14 cellular contexts compared by ENCODE assay signal in the genomic region with DNA sequence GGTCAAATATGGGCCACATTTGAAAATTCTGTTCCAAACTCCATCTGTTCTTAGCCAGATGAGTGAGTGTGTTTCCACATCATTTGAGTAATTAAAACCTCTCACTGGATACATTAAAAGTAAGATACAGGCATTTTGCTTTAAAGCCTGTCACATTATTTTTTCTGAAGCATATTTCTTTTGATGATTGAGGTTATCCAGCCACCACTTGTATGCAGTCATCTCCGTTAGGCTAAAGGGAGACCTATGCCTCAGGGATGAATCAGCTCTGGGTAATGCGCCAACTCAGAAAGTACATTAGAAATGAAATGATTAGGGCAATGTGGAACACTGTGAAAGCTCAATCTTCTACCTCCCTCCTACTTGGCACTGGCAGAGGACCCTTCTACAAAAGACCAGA.
DNase-seq lines count a peak whose midpoint lies in the region; ATAC-seq, FAIRE-seq and TF ChIP-seq lines count a peak whose summit lies in the region.
"Had no signal": no experiment of that assay in that cellular context is flagged by ENCODE, and none has a peak within 500 bp of the region (broad histone marks: within the 10 kb centered on the region; RNA-seq: fewer than 3 reads in every experiment).

No MANE protein-coding gene starts in this region.

- no peak for ATAC-seq in activated CD8-positive, alpha-beta memory T cell treated with anti-CD3 and anti-CD28 coated beads, Interleukin-2, amount 10 ng/mL, durations not matched to agents 7 days and 5 days
- ATAC-seq in T-helper 17 cell, result no peak
- ATAC-seq: left colon, psoas muscle had no signal

- H3K27me3 ChIP-seq in SJSA1 (replicated peaks), result no peaks in the 10 kb centered on the region
- H3K27me3 ChIP-seq: tibial artery had no signal

- no peaks in the 10 kb centered on the region for H3K36me3 Mint-ChIP-seq in activated CD8-positive, alpha-beta memory T cell treated with anti-CD3 and anti-CD28 coated beads, Interleukin-2, amount 10 ng/mL, durations not matched to agents 7 days and 5 days
- H3K36me3 Mint-ChIP-seq in T-helper 17 cell (ENCODE audit: low read depth), result peaks cover 5% of the 10 kb centered on the region

- H3K27ac ChIP-seq in SJSA1, result peak overlapping the region; percentile 56
- H3K27ac ChIP-seq: psoas muscle, tibial artery had no signal

- no peak overlapping the region for H3K4me3 Mint-ChIP-seq in activated CD8-positive, alpha-beta memory T cell treated with anti-CD3 and anti-CD28 coated beads, Interleukin-2, amount 10 ng/mL, durations not matched to agents 7 days and 5 days
- no peak overlapping the region for H3K4me3 Mint-ChIP-seq in T-helper 17 cell

- CTCF ChIA-PET in activated CD8-positive, alpha-beta memory T cell treated with anti-CD3 and anti-CD28 coated beads, Interleukin-2, amount 10 ng/mL, durations not matched to agents 7 days and 5 days (lab: Charles Lee), result no interaction called here

- peaks cover 75% of the 10 kb centered on the region for H3K4me1 ChIP-seq in SJSA1 (replicated peaks)
- H3K4me1 ChIP-seq: psoas muscle had no signal

- H3K4me1 Mint-ChIP-seq in activated CD8-positive, alpha-beta memory T cell treated with anti-CD3 and anti-CD28 coated beads, Interleukin-2, amount 10 ng/mL, durations not matched to agents 7 days and 5 days, result peaks cover 7% of the 10 kb centered on the region
- peaks cover 11% of the 10 kb centered on the region for H3K4me1 Mint-ChIP-seq in T-helper 17 cell

- no peaks in the 10 kb centered on the region for H3K9me3 Mint-ChIP-seq in activated CD8-positive, alpha-beta memory T cell treated with anti-CD3 and anti-CD28 coated beads, Interleukin-2, amount 10 ng/mL, durations not matched to agents 7 days and 5 days (ENCODE audit: low read depth)

- peaks cover 31% of the 10 kb centered on the region for H3K27me3 Mint-ChIP-seq in activated CD8-positive, alpha-beta memory T cell treated with anti-CD3 and anti-CD28 coated beads, Interleukin-2, amount 10 ng/mL, durations not matched to agents 7 days and 5 days
- peaks cover 25% of the 10 kb centered on the region for H3K27me3 Mint-ChIP-seq in T-helper 17 cell

- DNase-seq in H54 (ENCODE audit: insufficient read length, low spot score) (peak; percentile 37), SJSA1 (ENCODE audit: low read depth in 1 of 2, low spot score in 2 of 2) (peak; percentile 68 to 74), fibroblast of mammary gland (ENCODE audit: low read depth) (peak; percentile 99), smooth muscle cell of the brain vasculature (ENCODE audit: low read depth, low spot score) (peak; percentile 55), GM13976 (ENCODE audit: low spot score) (no peak), NK-92 (lab: John Stamatoyannopoulos, UW; ENCODE audit: unreplicated experiment) (no peak), T-helper 17 cell (no peak)
- DNase-seq in activated CD8-positive, alpha-beta memory T cell treated with anti-CD3 and anti-CD28 coated beads, Interleukin-2, amount 10 ng/mL, durations not matched to agents 7 days and 5 days, result no peak
- DNase-seq: Kasumi-1, left colon, NCI-H748 treated with DMSO at 0.1 percent for 48 hours, psoas muscle, T-helper 2 cell, tibial artery had no signal

- H3K4me3 ChIP-seq in SJSA1 (no peak overlapping the region), fibroblast of mammary gland (ENCODE audit: control insufficient read depth, low read depth, low read length) (no peak overlapping the region)
- H3K4me3 ChIP-seq: psoas muscle, tibial artery had no signal

- TF ChIP-seq POLR2A in H54 (IDR thresholded peaks at IDR 0.05; ENCODE audit: low read depth, low read length), result no peak

- in situ Hi-C loops in GM13976 (cut with MboI; ENCODE audit: low sequenced_read_pairs, unreplicated experiment), result no loop called here

- no peaks in the 10 kb centered on the region; the same call in 1 of the 2 replicates for H3K36me3 ChIP-seq in SJSA1
- H3K36me3 ChIP-seq: tibial artery had no signal

- peak; percentile 84 for FAIRE-seq in H54 (lab: Jason Lieb, UNC)

- H3K9me3 ChIP-seq in SJSA1 (replicated peaks), result no peaks in the 10 kb centered on the region
- no peaks in the 10 kb centered on the region for H3K9me3 ChIP-seq in T-helper 17 cell (ENCODE audit: control insufficient read depth, low read length, poor library complexity, severe bottlenecking)
- H3K9me3 ChIP-seq: psoas muscle, tibial artery had no signal

- TF ChIP-seq CTCF in fibroblast of mammary gland (conservative IDR thresholded peaks at IDR 0.05; ENCODE audit: control insufficient read depth, insufficient read depth, low read depth, low read length), result no peak
- TF ChIP-seq CTCF in GM13976 (IDR thresholded peaks at IDR 0.05; ENCODE audit: borderline replicate concordance, control extremely low read depth, extremely low read depth, insufficient read depth, missing control alignments), result no peak

- no peak overlapping the region for H3K27ac Mint-ChIP-seq in activated CD8-positive, alpha-beta memory T cell treated with anti-CD3 and anti-CD28 coated beads, Interleukin-2, amount 10 ng/mL, durations not matched to agents 7 days and 5 days
- no peak overlapping the region for H3K27ac Mint-ChIP-seq in T-helper 17 cell

Comparison
In these comparisons a context has a peak if more than half of its experiments do, and no peak if none do; other contexts are left out.
1. DNase-seq: peak in H54 (single experiment), SJSA1 (2 of 2), fibroblast of mammary gland (single experiment) and smooth muscle cell of the brain vasculature (single experiment); none in GM13976 (single experiment), activated CD8-positive, alpha-beta memory T cell treated with anti-CD3 and anti-CD28 coated beads, Interleukin-2, amount 10 ng/mL, durations not matched to agents 7 days and 5 days (single experiment), NK-92 (single experiment) and T-helper 17 cell (0 of 3).